ENCODE assay signal across 19 cellular contexts in genomic region chr22:17952273-17952801, GRCh38.
DNase-seq lines count a peak whose midpoint lies in the region; ATAC-seq and TF ChIP-seq lines count a peak whose summit lies in the region.
"Had no signal": no experiment of that assay in that cellular context is flagged by ENCODE, and none has a peak within 500 bp of the region (broad histone marks: within the 10 kb centered on the region; RNA-seq: fewer than 3 reads in every experiment).

No MANE protein-coding gene starts in this region.

- H3K4me1 Mint-ChIP-seq in GM23338 (peaks cover 24% of the 10 kb centered on the region), naive B cell (peaks cover 58 to 92% (median 72%) of the 10 kb centered on the region in 3 donors)

- no TSS peak for BruUV-seq in PC-9 (replicated peaks; lab: Mats Ljungman, UMichigan)

- peaks cover 2% of the 10 kb centered on the region for H3K27me3 Mint-ChIP-seq in GM23338 (ENCODE audit: insufficient read depth, low read depth, poor library complexity)
- H3K27me3 Mint-ChIP-seq in naive B cell = no peaks in the 10 kb centered on the region
- H3K27me3 Mint-ChIP-seq: IgD-negative memory B cell had no signal

- no peaks in the 10 kb centered on the region for H3K36me3 ChIP-seq in GM23338 (ENCODE audit: insufficient read depth)
- H3K36me3 ChIP-seq in PC-9 (ENCODE audit: low read depth) = no peaks in the 10 kb centered on the region
- H3K36me3 ChIP-seq: pancreas had no signal

- TF ChIP-seq CTCF in GM23338 (conservative IDR thresholded peaks at IDR 0.05; ENCODE audit: low read depth in 2 of 2) (no peak), PC-9 (conservative IDR thresholded peaks at IDR 0.05) (no peak)

- CTCF ChIA-PET in PC-9 (lab: Charles Lee) = no interaction called here

- no peaks in the 10 kb centered on the region for H3K27me3 ChIP-seq in GM23338 (ENCODE audit: insufficient read depth)
- H3K27me3 ChIP-seq in PC-9 (ENCODE audit: insufficient read depth, low read depth) = no peaks in the 10 kb centered on the region
- H3K27me3 ChIP-seq: body of pancreas, pancreas had no signal

- no peaks in the 10 kb centered on the region for H3K36me3 Mint-ChIP-seq in GM23338 (ENCODE audit: low read depth)
- peaks cover 4 to 5% of the 10 kb centered on the region in 2 donors for H3K36me3 Mint-ChIP-seq in naive B cell
- H3K36me3 Mint-ChIP-seq: IgD-negative memory B cell had no signal

- H3K4me2 ChIP-seq in GM23338 (no peak overlapping the region), PC-9 (no peak overlapping the region)

- H3K4me3 ChIP-seq in GM23338 = no peak overlapping the region
- H3K4me3 ChIP-seq in PC-9 = no peak overlapping the region
- H3K4me3 ChIP-seq: body of pancreas, pancreas had no signal

- H3K9me3 ChIP-seq in PC-9 (ENCODE audit: insufficient read depth, low read depth) = no peaks in the 10 kb centered on the region
- H3K9me3 ChIP-seq: body of pancreas, pancreas had no signal

- POLR2A ChIA-PET in PC-9 (lab: Charles Lee; ENCODE audit: unreplicated experiment) = no interaction called here

- no peak overlapping the region for H2AFZ ChIP-seq in GM23338
- no peak overlapping the region for H2AFZ ChIP-seq in PC-9

- H3K4me3 Mint-ChIP-seq in GM23338 (no peak overlapping the region), naive B cell (peak overlapping the region in 2 of 8 donors; percentile 35 to 83)

- H4K20me1 ChIP-seq in GM23338 (replicated peaks; ENCODE audit: insufficient read depth) = peaks cover 5% of the 10 kb centered on the region; the same call in 1 of the 2 replicates
- H4K20me1 ChIP-seq in PC-9 (ENCODE audit: insufficient read depth) = no peaks in the 10 kb centered on the region; the same call in 1 of the 2 replicates

- H3K9me3 Mint-ChIP-seq in GM23338 = no peaks in the 10 kb centered on the region
- no peaks in the 10 kb centered on the region for H3K9me3 Mint-ChIP-seq in naive B cell

- H3K79me2 ChIP-seq in GM23338 (replicated peaks; ENCODE audit: insufficient read depth) = peaks cover 92% of the 10 kb centered on the region
- H3K79me2 ChIP-seq in PC-9 (ENCODE audit: low read depth) = no peaks in the 10 kb centered on the region; the same call in 1 of the 2 replicates

- H3K27ac ChIP-seq in GM23338 (ENCODE audit: low read depth) = no peak overlapping the region
- no peak overlapping the region for H3K27ac ChIP-seq in PC-9
- H3K27ac ChIP-seq: pancreas had no signal

- H3K9me2 ChIP-seq in GM23338 (ENCODE audit: insufficient read depth) (no peaks in the 10 kb centered on the region), PC-9 (ENCODE audit: insufficient read depth) (no peaks in the 10 kb centered on the region)

- H3F3A ChIP-seq in GM23338 (replicated peaks; ENCODE audit: low read depth) = no peaks in the 10 kb centered on the region
- H3F3A ChIP-seq in PC-9 (ENCODE audit: insufficient read depth, low read depth) = no peaks in the 10 kb centered on the region

- H3K27ac Mint-ChIP-seq in GM23338 (no peak overlapping the region; the same call in 1 of the 2 replicates), naive B cell (peak overlapping the region; percentile 51 to 90 (median 76))

- peak; percentile 24 for ATAC-seq in GM23338
- peak; percentile 14 to 43 for ATAC-seq in naive B cell (ENCODE audit: low read depth in 2 of 2)
- ATAC-seq: body of pancreas, Panc1 had no signal

- H3K4me1 ChIP-seq in GM23338 (ENCODE audit: insufficient read depth) (no peaks in the 10 kb centered on the region), PC-9 (replicated peaks; ENCODE audit: insufficient read depth) (no peaks in the 10 kb centered on the region)

- intact Hi-C loops in PC-9 (cut with micrococcal nuclease; ENCODE audit: unreplicated experiment) = no loop called here

- DNase-seq in GM23338 (ENCODE audit: low spot score) = no peak
- DNase-seq in NCI-H524 treated with DMSO at 0.1 percent for 48 hours (lab: John Stamatoyannopoulos, UW) = peak; percentile 32
- peak; percentile 44 for DNase-seq in glomerular visceral epithelial cell (ENCODE audit: extremely low spot score)
- no peak for DNase-seq in naive B cell
- no peak for DNase-seq in RPMI8226
- DNase-seq in NCI-H187 treated with DMSO at 0.1 percent for 48 hours (lab: John Stamatoyannopoulos, UW) = no peak
- no peak for DNase-seq in medulla oblongata (ENCODE audit: extremely low spot score)
- DNase-seq in PC-9 = no peak
- DNase-seq: activated CD4-positive, alpha-beta T cell treated with anti-CD3 and anti-CD28 coated beads for 1 hour; activated naive CD4-positive, alpha-beta T cell treated with anti-CD3 and anti-CD28 coated beads, Interleukin-2, amount 50 U/mL, for 16 hours; body of pancreas; DMS53; effector CD8-positive, alpha-beta T cell; NCI-H1105 treated with DMSO at 0.1 percent for 48 hours; NCI-H510A; pancreas; stimulated activated CD4-positive, alpha-beta T cell treated with anti-CD3 and anti-CD28 coated beads, Interleukin-12 subunit alpha, Interleukin-12 subunit beta, amount 100 ng/mL, for 4 hours had no signal

TF ChIP-seq in GM23338, 12 proteins besides CTCF, POLR2A, EP300 and RAD21:
- TF ChIP-seq EZH2 (IDR thresholded peaks at IDR 0.05; ENCODE audit: low read depth, unreplicated experiment) = no peak
- no peak for TF ChIP-seq ETS1 (IDR thresholded peaks at IDR 0.05)
- TF ChIP-seq JUNB (IDR thresholded peaks at IDR 0.05; ENCODE audit: unreplicated experiment) = no peak
- TF ChIP-seq POLR2AphosphoS5 (IDR thresholded peaks at IDR 0.05; ENCODE audit: low read depth) = no peak
- no peak for TF ChIP-seq REST (IDR thresholded peaks at IDR 0.05; ENCODE audit: unreplicated experiment)

Comparison
In these comparisons a context has a peak if more than half of its experiments do, and no peak if none do; other contexts are left out.
1. DNase-seq: peak in NCI-H524 treated with DMSO at 0.1 percent for 48 hours (single experiment) and glomerular visceral epithelial cell (single experiment); none in GM23338 (single experiment), naive B cell (single experiment), RPMI8226 (single experiment), NCI-H187 treated with DMSO at 0.1 percent for 48 hours (single experiment), medulla oblongata (single experiment) and PC-9 (0 of 2).